ENCODE assay signal across 8 cellular contexts in the genomic region with DNA sequence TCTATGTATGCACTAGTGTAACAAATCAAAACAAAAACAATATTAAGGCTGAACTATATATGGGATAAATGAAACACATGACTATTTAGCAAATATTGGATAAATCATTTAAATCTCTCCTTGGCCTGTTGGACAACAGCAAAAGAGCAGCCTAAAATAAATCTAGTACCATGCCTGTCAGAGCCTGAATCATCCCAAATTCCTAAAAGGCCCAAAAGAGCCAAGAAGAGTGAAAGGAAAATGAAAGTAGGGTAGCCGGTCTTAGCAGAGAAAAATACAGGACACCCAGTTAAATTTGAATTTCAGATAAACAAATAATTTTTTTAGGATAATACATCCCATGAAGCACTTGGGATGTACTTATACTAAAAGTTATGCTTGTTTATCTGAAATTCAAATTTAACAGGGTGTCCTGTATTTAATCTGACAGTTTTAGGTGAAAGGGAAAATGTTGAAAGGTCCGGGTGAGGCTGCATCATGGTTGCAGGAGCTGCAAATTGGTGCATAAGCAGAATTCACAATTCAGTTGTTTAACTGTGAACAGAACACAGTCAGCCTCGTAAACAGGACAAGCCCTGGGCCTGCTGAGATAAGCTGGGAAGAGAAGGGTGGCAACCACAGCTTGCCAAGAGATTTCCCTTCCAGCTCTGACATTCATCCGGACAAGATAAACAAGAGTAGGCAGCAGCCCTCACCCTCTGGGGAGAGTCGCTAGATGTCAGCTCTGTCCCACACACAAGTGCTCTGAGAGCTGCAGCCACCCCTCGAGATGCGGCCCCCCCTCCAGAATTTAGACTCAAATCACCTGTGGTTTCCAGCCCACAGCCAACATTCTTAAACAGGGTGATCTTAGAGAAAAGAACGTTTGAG. TPM values are rescaled to one million over a fixed set of nuclear protein-coding genes. Genes with fewer than 3 reads are reported as not detected.
DNase-seq lines count a peak whose midpoint lies in the region; ATAC-seq, FAIRE-seq and TF ChIP-seq lines count a peak whose summit lies in the region.

No MANE protein-coding gene starts in this region.

- peak; percentile 91 for FAIRE-seq in endothelial cell of umbilical vein (lab: Jason Lieb, UNC)

- CTCF ChIA-PET in AG04449 (lab: Yijun Ruan, JAX) (interaction anchor here (0.6 to 1.4 kb wide), 10 partner anchors 9 to 190 kb away, joined by 3 to 6 read pairs (median 3); partner anchors contain the start of gene MAP4K5), endothelial cell of umbilical vein (lab: Charles Lee) (interaction anchor here (0.6 to 2.5 kb wide), 10 partner anchors 21 to 189 kb away, joined by 3 to 12 read pairs (median 4); partner anchors contain the start of genes CDKL1 and MAP4K5)

- H3K79me1 ChIP-seq in mesendoderm (ENCODE audit: low read length): no peaks in the 10 kb centered on the region

- dilution Hi-C loops in endothelial cell of umbilical vein (cut with MboI; ENCODE audit: extremely low pct_ligation_motif_present, low sequenced_read_pairs): no loop called here

- POLR2A ChIA-PET in AG04449 (lab: Yijun Ruan, JAX) (no interaction called here), endothelial cell of umbilical vein (lab: Charles Lee) (no interaction called here)

- H3K4me3 ChIP-seq in AG04449 (ENCODE audit: low read depth, low read length): peak overlapping the region; percentile 24
- H3K4me3 ChIP-seq in WI38 (ENCODE audit: low read depth, low read length): peak overlapping the region; percentile 36
- no peak overlapping the region for H3K4me3 ChIP-seq in endothelial cell of umbilical vein (replicated peaks in 1 of 3; ENCODE audit: insufficient read depth in 1 of 3, low read depth in 1 of 3, low read length in 3 of 3)
- no peak overlapping the region for H3K4me3 ChIP-seq in mesendoderm (ENCODE audit: low read length)
- H3K4me3 ChIP-seq in thoracic aorta: peak overlapping the region; percentile 54

- peak; percentile 64 for TF ChIP-seq CTCF in AG04449 (IDR thresholded peaks at IDR 0.05; ENCODE audit: insufficient read depth, low read length, missing control alignments)
- peak; percentile 24; the same call in 1 of the 2 replicates for TF ChIP-seq CTCF in WI38 (IDR thresholded peaks at IDR 0.05; ENCODE audit: low read depth, low read length)
- peak in 1 of 2 donors; percentile 33 for TF ChIP-seq CTCF in endothelial cell of umbilical vein (IDR thresholded peaks at IDR 0.05; ENCODE audit: extremely low read depth in 1 of 2, insufficient read depth in 1 of 2, low read depth in 1 of 2, low read length in 2 of 2)
- no peak for TF ChIP-seq CTCF in thoracic aorta (IDR thresholded peaks at IDR 0.05)

- H3K9me1 ChIP-seq in endothelial cell of umbilical vein (replicated peaks; ENCODE audit: control insufficient read depth, extremely low read depth, insufficient read depth, low read length): no peaks in the 10 kb centered on the region

- no peak overlapping the region for H2BK120ac ChIP-seq in mesendoderm (ENCODE audit: low read depth, low read length)

- H3K4me2 ChIP-seq in endothelial cell of umbilical vein (ENCODE audit: insufficient read depth, low read length) (peak overlapping the region; percentile 19), mesendoderm (ENCODE audit: low read length) (no peak overlapping the region)

- no peak overlapping the region for H3K23ac ChIP-seq in mesendoderm (ENCODE audit: low read length)

- ATAC-seq in GM18511 (IDR thresholded peaks at IDR 0.05; ENCODE audit: unreplicated experiment) (peak; percentile 50), thoracic aorta (ENCODE audit: insufficient number of reproducible peaks, low FRiP score, low read depth) (no peak), GM21515 (IDR thresholded peaks at IDR 0.05; ENCODE audit: unreplicated experiment) (no peak)

- no peak overlapping the region for H2BK15ac ChIP-seq in mesendoderm (replicated peaks; ENCODE audit: low read depth)

- H3K4ac ChIP-seq in mesendoderm (ENCODE audit: low read depth, low read length): no peak overlapping the region

- no peak overlapping the region for H3K18ac ChIP-seq in mesendoderm (ENCODE audit: low read length)

- TF ChIP-seq POLR2A in endothelial cell of umbilical vein (IDR thresholded peaks at IDR 0.05; ENCODE audit: low read depth, low read length): no peak

- H3K9me3 ChIP-seq in endothelial cell of umbilical vein (replicated peaks; ENCODE audit: control insufficient read depth, insufficient read depth, low read length): no peaks in the 10 kb centered on the region
- H3K9me3 ChIP-seq in thoracic aorta: no peaks in the 10 kb centered on the region

- H3K56ac ChIP-seq in mesendoderm (ENCODE audit: low read length): no peak overlapping the region

- BruUV-seq in endothelial cell of umbilical vein (replicated peaks; lab: Mats Ljungman, UMichigan): no TSS peak

- H3K27me3 ChIP-seq in endothelial cell of umbilical vein (ENCODE audit: control insufficient read depth in 2 of 2, insufficient read depth in 2 of 2, low read length in 2 of 2): no peaks in the 10 kb centered on the region
- H3K27me3 ChIP-seq in mesendoderm (ENCODE audit: insufficient read depth, low read length, poor library complexity): no peaks in the 10 kb centered on the region
- no peaks in the 10 kb centered on the region for H3K27me3 ChIP-seq in thoracic aorta (replicated peaks; ENCODE audit: insufficient read depth)

- H2AFZ ChIP-seq in endothelial cell of umbilical vein (ENCODE audit: low read depth, low read length): peak overlapping the region; percentile 37

- H3K9ac ChIP-seq in endothelial cell of umbilical vein (replicated peaks; ENCODE audit: extremely low read depth, insufficient read depth, low read length): no peak overlapping the region
- H3K9ac ChIP-seq in mesendoderm (ENCODE audit: low read length): no peak overlapping the region

- H3K4me1 ChIP-seq in endothelial cell of umbilical vein (ENCODE audit: control insufficient read depth, extremely low read depth, insufficient read depth, low read length): peaks cover 18% of the 10 kb centered on the region
- H3K4me1 ChIP-seq in mesendoderm (ENCODE audit: control insufficient read depth, low read depth, low read length): no peaks in the 10 kb centered on the region
- H3K4me1 ChIP-seq in thoracic aorta (ENCODE audit: control insufficient read depth in 1 of 2, low read depth in 2 of 2): peaks cover 5 to 16% of the 10 kb centered on the region in 2 donors

- H4K5ac ChIP-seq in mesendoderm (ENCODE audit: low read length): no peak overlapping the region

- H3K79me2 ChIP-seq in endothelial cell of umbilical vein (ENCODE audit: control insufficient read depth, insufficient read depth, low read length): no peaks in the 10 kb centered on the region
- H3K79me2 ChIP-seq in mesendoderm (ENCODE audit: control insufficient read depth, insufficient read depth, low read length): no peaks in the 10 kb centered on the region

- intact Hi-C loops in endothelial cell of umbilical vein (cut with micrococcal nuclease): no loop called here

- H3K27ac ChIP-seq in endothelial cell of umbilical vein (ENCODE audit: insufficient read depth, low read depth, low read length) (no peak overlapping the region), mesendoderm (ENCODE audit: low read depth, low read length) (no peak overlapping the region), thoracic aorta (no peak overlapping the region)

- no peak overlapping the region for H4K8ac ChIP-seq in mesendoderm (ENCODE audit: low read depth, low read length)

- WGBS in mesendoderm (ENCODE audit: extremely low coverage, insufficient coverage, low lambda C conversion rate): no CpG with 5 or more reads among the region's 8 CpGs

- DNase-seq in AG04449 (ENCODE audit: low read depth, low spot score): peak; percentile 28
- peak; percentile 13 for DNase-seq in NAMALWA (ENCODE audit: low spot score)
- DNase-seq in endothelial cell of umbilical vein (ENCODE audit: low read depth, low spot score): peak; percentile 84
- DNase-seq in mesendoderm: peak; percentile 81
- DNase-seq in thoracic aorta (ENCODE audit: low spot score): no peak

- H2AK5ac ChIP-seq in mesendoderm (ENCODE audit: low read length): no peak overlapping the region

- H3K36me3 ChIP-seq in endothelial cell of umbilical vein (ENCODE audit: control insufficient read depth in 2 of 2, extremely low read depth in 1 of 2, insufficient read depth in 2 of 2, low read length in 2 of 2) (no peaks in the 10 kb centered on the region), mesendoderm (ENCODE audit: control insufficient read depth, insufficient read depth, low read length) (no peaks in the 10 kb centered on the region), thoracic aorta (no peaks in the 10 kb centered on the region)

- H2BK5ac ChIP-seq in mesendoderm (ENCODE audit: low read length): no peak overlapping the region

- H4K20me1 ChIP-seq in endothelial cell of umbilical vein (replicated peaks; ENCODE audit: control insufficient read depth, extremely low read depth, insufficient read depth, low read length): no peaks in the 10 kb centered on the region

RNA-seq across cellular contexts. Expression of gene DMAC2L, which starts 30.3 kb away (rescaled TPM):
- 7.9 and 13.9 TPM in 2 replicates for total RNA-seq in endothelial cell of umbilical vein
- 16.1 and 19.2 TPM in 2 replicates for polyA plus RNA-seq in endothelial cell of umbilical vein
- 15.7 and 15.9 TPM in 2 replicates for polyA plus RNA-seq in endothelial cell of umbilical vein (2011; cell fraction: cytosol; rRNA removed)
- 11.9 and 15.9 TPM in 2 replicates for polyA plus RNA-seq in endothelial cell of umbilical vein (2011; cell fraction: nucleus; rRNA removed)
- polyA plus RNA-seq in endothelial cell of umbilical vein (2012): 9.0 and 9.6 TPM in 2 replicates
- 8.3 and 15.5 TPM in 2 replicates for polyA minus RNA-seq in endothelial cell of umbilical vein
- polyA minus RNA-seq in endothelial cell of umbilical vein (2011; cell fraction: cytosol; rRNA and poly(A)+ RNA removed): 6.1 TPM
- polyA minus RNA-seq in endothelial cell of umbilical vein (2011; cell fraction: nucleus; rRNA and poly(A)+ RNA removed): 10.9 and 17.3 TPM in 2 replicates
- polyA plus RNA-seq in mesendoderm (2013, experiment 1 of 2): 8.8 TPM
- polyA plus RNA-seq in mesendoderm (2013, experiment 2 of 2): 8.4 TPM
- 10 to 100 TPM in 1 of 2 donors, 1 to 10 TPM in 1; 5.6 to 12.3 TPM for total RNA-seq in thoracic aorta

RNA-seq across cellular contexts. Expression of gene L2HGDH, which starts 30.4 kb away (rescaled TPM):
- total RNA-seq in endothelial cell of umbilical vein: 5.3 and 5.4 TPM in 2 replicates
- 2.1 and 2.5 TPM in 2 replicates for polyA plus RNA-seq in endothelial cell of umbilical vein
- 2.5 TPM in 2 replicates for polyA plus RNA-seq in endothelial cell of umbilical vein (2011; cell fraction: cytosol; rRNA removed)
- polyA plus RNA-seq in endothelial cell of umbilical vein (2011; cell fraction: nucleus; rRNA removed): 2.1 and 2.6 TPM in 2 replicates
- polyA plus RNA-seq in endothelial cell of umbilical vein (2012): 3.6 and 4.0 TPM in 2 replicates
- polyA minus RNA-seq in endothelial cell of umbilical vein: 2.1 and 2.4 TPM in 2 replicates
- 11.7 TPM for polyA minus RNA-seq in endothelial cell of umbilical vein (2011; cell fraction: cytosol; rRNA and poly(A)+ RNA removed)
- 4.0 and 4.7 TPM in 2 replicates for polyA minus RNA-seq in endothelial cell of umbilical vein (2011; cell fraction: nucleus; rRNA and poly(A)+ RNA removed)
- polyA plus RNA-seq in mesendoderm (2013, experiment 1 of 2): 11.2 TPM
- polyA plus RNA-seq in mesendoderm (2013, experiment 2 of 2): 11.8 TPM
- 1 to 10 TPM; 1.5 to 3.7 TPM for total RNA-seq in thoracic aorta

RNA-seq across cellular contexts. Expression of gene CDKL1, which starts 54.2 kb away (rescaled TPM):
- total RNA-seq in endothelial cell of umbilical vein (9.7 and 14.2 TPM in 2 replicates), thoracic aorta (1 to 10 TPM; 2.8 to 8.1 TPM)
- 1.6 and 2.6 TPM in 2 replicates for polyA plus RNA-seq in endothelial cell of umbilical vein
- polyA plus RNA-seq in endothelial cell of umbilical vein (2011; cell fraction: cytosol; rRNA removed): 2.0 and 2.9 TPM in 2 replicates
- 3.6 and 3.8 TPM in 2 replicates for polyA plus RNA-seq in endothelial cell of umbilical vein (2011; cell fraction: nucleus; rRNA removed)
- 4.2 and 9.2 TPM in 2 replicates for polyA plus RNA-seq in endothelial cell of umbilical vein (2012)
- 4.1 and 15.8 TPM in 2 replicates for polyA minus RNA-seq in endothelial cell of umbilical vein
- polyA minus RNA-seq in endothelial cell of umbilical vein (2011; cell fraction: cytosol; rRNA and poly(A)+ RNA removed): 4.8 TPM
- 8.3 and 19.3 TPM in 2 replicates for polyA minus RNA-seq in endothelial cell of umbilical vein (2011; cell fraction: nucleus; rRNA and poly(A)+ RNA removed)
- polyA plus RNA-seq in mesendoderm (2013, experiment 1 of 2): 0.84 TPM
- 0.97 TPM for polyA plus RNA-seq in mesendoderm (2013, experiment 2 of 2)

Comparison
In these comparisons a context has a peak if more than half of its experiments do, and no peak if none do; other contexts are left out.
1. H3K4me3 ChIP-seq: peak in AG04449 (single experiment), WI38 (single experiment) and thoracic aorta (single experiment); none in endothelial cell of umbilical vein (0 of 3) and mesendoderm (single experiment).